ENCODE assay signal across 10 cellular contexts in genomic region chr9:76662476-76663281, GRCh38.
DNase-seq lines count a peak whose midpoint lies in the region; ATAC-seq and TF ChIP-seq lines count a peak whose summit lies in the region.
"Had no signal": no experiment of that assay in that cellular context is flagged by ENCODE, and none has a peak within 500 bp of the region (broad histone marks: within the 10 kb centered on the region; RNA-seq: fewer than 3 reads in every experiment).

No MANE protein-coding gene starts in this region.

- H3K27ac ChIP-seq in OCI-LY3 (ENCODE audit: low read length) (no peak overlapping the region), suprapubic skin (no peak overlapping the region)

- ATAC-seq in HG02623 (IDR thresholded peaks at IDR 0.05; ENCODE audit: unreplicated experiment) (no peak), HG02798 (IDR thresholded peaks at IDR 0.05; ENCODE audit: poor library complexity, unreplicated experiment) (no peak)

- H4K20me1 ChIP-seq in OCI-LY3 (ENCODE audit: insufficient read depth, low read length), result no peaks in the 10 kb centered on the region

- WGBS in suprapubic skin, result 44% methylated on average over 6 of the region's 6 CpGs

- H3K9ac ChIP-seq in OCI-LY3 (ENCODE audit: low read length), result no peak overlapping the region

- CTCF ChIA-PET in HEK293T (lab: Yijun Ruan, JAX), result no interaction called here

- TF ChIP-seq POLR2A in suprapubic skin (IDR thresholded peaks at IDR 0.05), result no peak

- no peak overlapping the region for H3K4me2 ChIP-seq in OCI-LY3 (ENCODE audit: low read length)

- TF ChIP-seq EP300 in suprapubic skin (IDR thresholded peaks at IDR 0.05), result no peak

- H3K4me3 ChIP-seq in OCI-LY3 (ENCODE audit: low read length) (no peak overlapping the region), suprapubic skin (no peak overlapping the region)

- H2AFZ ChIP-seq in OCI-LY3 (ENCODE audit: low read depth, low read length), result no peak overlapping the region

- H3K36me3 ChIP-seq in OCI-LY3 (replicated peaks; ENCODE audit: low read depth, low read length) (no peaks in the 10 kb centered on the region), suprapubic skin (no peaks in the 10 kb centered on the region)

- peak; percentile 47; the same call in 1 of the 2 replicates for TF ChIP-seq CTCF in LNCAP (IDR thresholded peaks at IDR 0.05)
- 0 out of 2 replicates have a peak, but pooled peaks have one; percentile 4 for TF ChIP-seq CTCF in OCI-LY3 (IDR thresholded peaks at IDR 0.05; ENCODE audit: low read depth, low read length)
- TF ChIP-seq CTCF in suprapubic skin (IDR thresholded peaks at IDR 0.05), result no peak

- DNase-seq in COR-L47 (lab: John Stamatoyannopoulos, UW), result peak; percentile 15
- DNase-seq in iPS-NIHi7 (ENCODE audit: extremely low spot score), result peak; percentile 16
- DNase-seq in suprapubic skin (ENCODE audit: low spot score in 2 of 2), result no peak
- DNase-seq in HEK293T (ENCODE audit: extremely low spot score), result no peak
- DNase-seq: kidney glomerular epithelial cell, NCI-H524 had no signal

- no peaks in the 10 kb centered on the region for H3K9me3 ChIP-seq in OCI-LY3 (ENCODE audit: insufficient read depth, low read length)
- no peaks in the 10 kb centered on the region for H3K9me3 ChIP-seq in suprapubic skin

- peaks cover 45% of the 10 kb centered on the region for H3K27me3 ChIP-seq in OCI-LY3 (ENCODE audit: low read depth, low read length)
- no peaks in the 10 kb centered on the region for H3K27me3 ChIP-seq in suprapubic skin

- POLR2A ChIA-PET in HEK293T (lab: Yijun Ruan, JAX), result no interaction called here

- no peaks in the 10 kb centered on the region for H3K79me2 ChIP-seq in OCI-LY3 (ENCODE audit: low read length)

- H3K4me1 ChIP-seq in OCI-LY3 (ENCODE audit: low read length) (no peaks in the 10 kb centered on the region), suprapubic skin (no peaks in the 10 kb centered on the region)

TF ChIP-seq in HEK293T, 16 proteins besides CTCF, POLR2A, EP300 and RAD21:
- TF ChIP-seq FOXM1 (IDR thresholded peaks at IDR 0.05; ENCODE audit: borderline replicate concordance) (no peak), ARNT (IDR thresholded peaks at IDR 0.05) (no peak), ZNF384 (IDR thresholded peaks at IDR 0.05) (no peak), LEF1 (IDR thresholded peaks at IDR 0.05; ENCODE audit: borderline replicate concordance) (no peak), FOXA1 (IDR thresholded peaks at IDR 0.05) (no peak), BHLHE40 (IDR thresholded peaks at IDR 0.05; ENCODE audit: borderline replicate concordance) (no peak), NFRKB (IDR thresholded peaks at IDR 0.05) (no peak)

Comparison
In these comparisons a context has a peak if more than half of its experiments do, and no peak if none do; other contexts are left out.
1. DNase-seq: peak in COR-L47 (single experiment) and iPS-NIHi7 (single experiment); none in suprapubic skin (0 of 2) and HEK293T (single experiment).
2. CTCF ChIP-seq: peak in LNCAP (single experiment) and OCI-LY3 (single experiment); none in suprapubic skin (0 of 2).